Comparison of ENCODE assay signal across 25 cellular contexts in genomic region chr3:54069961-54070360, GRCh38. TPM values are rescaled to one million over a fixed set of nuclear protein-coding genes. Genes with fewer than 3 reads are reported as not detected.
"Had no signal": no experiment of that assay in that cellular context is flagged by ENCODE, and none has a peak within 500 bp of the region (broad histone marks: within the 10 kb centered on the region; RNA-seq: fewer than 3 reads in every experiment).

No MANE protein-coding gene starts in this region.

- H3K27me3 ChIP-seq: sigmoid colon, uterus had no signal

- FAIRE-seq: small intestine had no signal

- H3K27ac ChIP-seq: heart left ventricle, parathyroid adenoma, psoas muscle, sigmoid colon, uterus had no signal

- H3K79me2 ChIP-seq: parathyroid adenoma had no signal

- H3K4me1 ChIP-seq: heart left ventricle, psoas muscle, sigmoid colon, uterus had no signal

- H3K9me3 ChIP-seq: psoas muscle, uterus had no signal

- H3K4me3 ChIP-seq: heart left ventricle, psoas muscle, sigmoid colon, uterus had no signal

- ATAC-seq: activated CD4-positive, alpha-beta T cell treated with anti-CD3 and anti-CD28 coated beads for 36 hours; activated CD8-positive, alpha-beta memory T cell treated with anti-CD3 and anti-CD28 coated beads, Interleukin-2, amount 10 ng/mL, durations not matched to agents 7 days and 5 days; activated CD8-positive, alpha-beta T cell treated with anti-CD3 and anti-CD28 coated beads, Interleukin-2, amount 10 ng/mL, durations not matched to agents 7 days and 5 days; activated naive CD8-positive, alpha-beta T cell treated with anti-CD3 and anti-CD28 coated beads, Interleukin-2, amount 50 U/mL, for 24 hours; heart left ventricle; naive thymus-derived CD8-positive, alpha-beta T cell; psoas muscle; stimulated activated effector memory CD8-positive, alpha-beta T cell treated with anti-CD3 and anti-CD28 coated beads, Interleukin-12 subunit alpha, Interleukin-12 subunit beta, amount 100 ng/mL, for 72 hours; stimulated activated naive CD8-positive, alpha-beta T cell treated with anti-CD3 and anti-CD28 coated beads, Interleukin-15, amount 100 ng/mL, for 72 hours had no signal

- H3K9ac ChIP-seq: parathyroid adenoma had no signal

- H2AFZ ChIP-seq: parathyroid adenoma had no signal

- H3K36me3 ChIP-seq: heart left ventricle, sigmoid colon, uterus had no signal

- DNase-seq: activated CD4-positive, alpha-beta T cell treated with anti-CD3 and anti-CD28 coated beads for 36 hours; activated CD4-positive, CD25-positive, alpha-beta regulatory T cell; activated CD8-positive, alpha-beta memory T cell treated with anti-CD3 and anti-CD28 coated beads, Interleukin-2, amount 10 ng/mL, durations not matched to agents 7 days and 5 days; activated CD8-positive, alpha-beta T cell treated with anti-CD3 and anti-CD28 coated beads, Interleukin-2, amount 10 ng/mL, durations not matched to agents 7 days and 5 days; activated naive CD8-positive, alpha-beta T cell treated with anti-CD3 and anti-CD28 coated beads, Interleukin-2, amount 50 U/mL, for 24 hours; activated T-cell treated with anti-CD3 and anti-CD28 coated beads, Interleukin-2, amount 50 U/mL, for 48 hours; amygdala; central memory CD4-positive, alpha-beta T cell; endodermal cell; foreskin fibroblast; heart left ventricle; hypothalamus; immature natural killer cell; naive thymus-derived CD8-positive, alpha-beta T cell; occipital lobe; psoas muscle; sigmoid colon; small intestine; stimulated activated CD4-positive, alpha-beta T cell treated with anti-CD3 and anti-CD28 coated beads, Interleukin-4, amount 100 ng/mL, for 24 hours; stimulated activated naive CD8-positive, alpha-beta T cell treated with anti-CD3 and anti-CD28 coated beads, Interleukin-15, amount 100 ng/mL, for 72 hours; substantia nigra; uterus had no signal

RNA-seq across cellular contexts. Expression of gene CACNA2D3, which starts 52.4 kb away (rescaled TPM):
- total RNA-seq: activated CD4-positive, alpha-beta T cell treated with anti-CD3 and anti-CD28 coated beads for 36 hours; activated CD8-positive, alpha-beta memory T cell treated with anti-CD3 and anti-CD28 coated beads, Interleukin-2, amount 10 ng/mL, durations not matched to agents 7 days and 5 days; activated CD8-positive, alpha-beta T cell treated with anti-CD3 and anti-CD28 coated beads, Interleukin-2, amount 10 ng/mL, durations not matched to agents 7 days and 5 days; activated T-helper 2 cell treated with anti-CD3 and anti-CD28 coated beads, Interferon-gamma antibody, Interleukin-2, Interleukin-4, amounts not matched to agents 10 μg/mL and 5 μg/mL and 100 μg/mL, durations not matched to agents 14 hours and 24 hours and 36 hours; naive thymus-derived CD8-positive, alpha-beta T cell had no signal
- polyA plus RNA-seq: naive thymus-derived CD8-positive, alpha-beta T cell had no signal
